ENCODE assay signal across 30 cellular contexts in genomic region chr1:195197116-195197515, GRCh38.
"Had no signal": no experiment of that assay in that cellular context is flagged by ENCODE, and none has a peak within 500 bp of the region (broad histone marks: within the 10 kb centered on the region; RNA-seq: fewer than 3 reads in every experiment).

No MANE protein-coding gene starts in this region.

- ATAC-seq: activated CD4-positive, alpha-beta T cell treated with anti-CD3 and anti-CD28 coated beads for 36 hours; activated naive CD4-positive, alpha-beta T cell treated with anti-CD3 and anti-CD28 coated beads, Interleukin-2, amount 50 U/mL, for 72 hours; activated T-cell treated with anti-CD3 and anti-CD28 coated beads, Interleukin-2, amount 50 U/mL, for 72 hours; gastroesophageal sphincter; heart right ventricle; T-helper 17 cell had no signal

- H3K36me3 ChIP-seq: ascending aorta, breast epithelium, cardiac muscle cell, colonic mucosa, esophagus squamous epithelium, gastroesophageal sphincter, heart right ventricle had no signal

- DNase-seq: activated CD4-positive, alpha-beta memory T cell treated with anti-CD3 and anti-CD28 coated beads for 36 hours; activated CD4-positive, alpha-beta T cell treated with anti-CD3 and anti-CD28 coated beads for 36 hours; activated CD4-positive, alpha-beta T cell treated with anti-CD3 and anti-CD28 coated beads, Interleukin-2, amount 10 ng/mL, durations not matched to agents 24 days and 14 days; activated CD4-positive, CD25-positive, alpha-beta regulatory T cell; activated CD4-positive, CD25-positive, alpha-beta regulatory T cell treated with anti-CD3 and anti-CD28 coated beads, Interleukin-2, amount 50 U/mL, for 72 hours; activated CD8-positive, alpha-beta memory T cell treated with anti-CD3 and anti-CD28 coated beads, Interleukin-2, amount 50 U/mL, for 48 hours; activated gamma-delta T cell; activated naive CD4-positive, alpha-beta T cell; activated naive CD4-positive, alpha-beta T cell treated with anti-CD3 and anti-CD28 coated beads, Interleukin-2, amount 10 ng/mL, durations not matched to agents 7 days and 5 days; activated naive CD8-positive, alpha-beta T cell treated with anti-CD3 and anti-CD28 coated beads, Interleukin-2, amount 10 ng/mL, durations not matched to agents 7 days and 5 days; activated T-cell treated with anti-CD3 and anti-CD28 coated beads for 4 hours; activated T-cell treated with anti-CD3 and anti-CD28 coated beads, Interleukin-2, amount 50 U/mL, for 24 hours; activated T-cell treated with anti-CD3 and anti-CD28 coated beads, Interleukin-2, amount 50 U/mL, for 72 hours; central memory CD4-positive, alpha-beta T cell; cerebellar nuclear complex; colonic mucosa; effector CD8-positive, alpha-beta T cell; esophagus squamous epithelium; foreskin melanocyte; heart right ventricle; T-helper 17 cell; T1000 had no signal

- H3K4me1 ChIP-seq: ascending aorta, breast epithelium, colonic mucosa, esophagus squamous epithelium, gastroesophageal sphincter, heart right ventricle had no signal

- H3K9me3 ChIP-seq: ascending aorta, breast epithelium, colonic mucosa, esophagus squamous epithelium, gastroesophageal sphincter had no signal

- H3K27ac ChIP-seq: ascending aorta, breast epithelium, cardiac muscle cell, colonic mucosa, epithelial cell of prostate, esophagus squamous epithelium, gastroesophageal sphincter, heart right ventricle had no signal

- H3K4me3 ChIP-seq: ascending aorta, breast epithelium, cardiac muscle cell, colonic mucosa, esophagus squamous epithelium, gastroesophageal sphincter, heart right ventricle had no signal

- FAIRE-seq: endometrium, endothelial cell of umbilical vein had no signal

- H3K27me3 ChIP-seq: ascending aorta, breast epithelium, cardiac muscle cell, colonic mucosa, esophagus squamous epithelium, gastroesophageal sphincter, heart right ventricle had no signal
